ENCODE assay signal across 10 cellular contexts in the genomic region with DNA sequence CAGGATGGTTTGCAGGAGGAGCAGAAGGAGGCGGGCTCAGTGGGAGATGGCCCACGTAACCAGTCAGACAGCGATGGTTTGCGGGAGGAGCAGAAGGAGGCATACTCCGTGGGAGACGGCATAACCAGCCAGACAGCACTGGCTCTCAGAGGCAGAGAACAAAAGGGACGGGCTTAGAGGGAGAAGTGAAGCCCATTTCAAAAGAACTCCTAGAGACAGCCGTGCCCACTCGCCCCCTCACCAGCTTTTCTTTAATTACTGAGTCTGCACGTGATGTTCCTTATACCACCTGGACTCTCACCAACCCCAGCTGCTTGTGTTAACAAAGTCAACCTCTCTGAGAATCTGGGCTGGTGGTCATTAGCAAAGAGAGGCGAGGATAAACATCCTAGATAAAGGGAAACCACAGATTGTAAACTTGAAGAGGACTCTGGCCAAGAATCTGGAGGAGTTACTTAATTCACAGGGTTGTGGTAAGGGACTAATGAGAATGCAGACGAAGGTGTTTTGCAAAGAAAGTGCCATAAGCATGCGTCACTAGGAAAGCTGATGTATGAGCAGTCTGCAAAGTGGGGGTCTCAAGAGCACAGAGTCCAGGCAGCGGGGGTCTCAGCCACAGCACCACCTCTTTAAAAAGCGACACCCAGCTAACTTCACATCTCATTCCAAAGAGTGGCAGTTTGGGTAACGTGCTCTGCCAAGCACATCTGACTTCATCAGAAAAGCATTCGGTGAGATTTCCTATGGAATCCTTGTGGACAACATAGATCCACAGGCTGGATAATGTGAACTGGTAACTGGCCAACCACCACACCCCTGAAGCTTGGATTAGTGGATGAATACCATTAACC. TPM values are rescaled to one million over a fixed set of nuclear protein-coding genes. Genes with fewer than 3 reads are reported as not detected.
A peak's percentile ranks its signal among the peaks of the same experiment; 100 is the strongest.
DNase-seq lines count a peak whose midpoint lies in the region; ATAC-seq and TF ChIP-seq lines count a peak whose summit lies in the region.
"Had no signal": no experiment of that assay in that cellular context is flagged by ENCODE, and none has a peak within 500 bp of the region (broad histone marks: within the 10 kb centered on the region; RNA-seq: fewer than 3 reads in every experiment).

No MANE protein-coding gene starts in this region.

- H3K27ac Mint-ChIP-seq in osteocyte (ENCODE audit: unreplicated experiment) = peak overlapping the region; percentile 94
- no peak overlapping the region for H3K27ac Mint-ChIP-seq in activated CD4-positive, alpha-beta memory T cell treated with anti-CD3 and anti-CD28 coated beads for 36 hours
- no peak overlapping the region for H3K27ac Mint-ChIP-seq in stimulated activated memory B cell treated with anti-CD40 and anti-IgM and Interleukin-4, amounts not matched to agents 10 μg/mL and 1 μg/mL and 100 μg/mL, for 72 hours

- DNase-seq in EH (ENCODE audit: low read depth) (peak; percentile 98), NCI-H2171 treated with DMSO at 0.1 percent for 48 hours (lab: John Stamatoyannopoulos, UW) (peak; percentile 75), epithelial cell of esophagus (ENCODE audit: low read depth) (peak; percentile 94), osteocyte (ENCODE audit: extremely low spot score, unreplicated experiment) (no peak), GDM1 (lab: John Stamatoyannopoulos, UW) (no peak)
- DNase-seq in activated CD4-positive, alpha-beta memory T cell treated with anti-CD3 and anti-CD28 coated beads for 36 hours = no peak
- DNase-seq: stimulated activated CD4-positive, alpha-beta T cell treated with anti-CD3 and anti-CD28 coated beads, Interleukin-4, amount 100 ng/mL, for 1 hour; WERI-Rb-1 had no signal

- CTCF ChIA-PET in activated CD4-positive, alpha-beta memory T cell treated with anti-CD3 and anti-CD28 coated beads for 36 hours (lab: Charles Lee) = no interaction called here

- ATAC-seq in stimulated activated memory B cell treated with anti-CD40 and anti-IgM and Interleukin-4, amounts not matched to agents 10 μg/mL and 1 μg/mL and 100 μg/mL, for 72 hours = no peak
- ATAC-seq in HG02938 (IDR thresholded peaks at IDR 0.05; ENCODE audit: unreplicated experiment) = no peak

- no peaks in the 10 kb centered on the region for H3K27me3 Mint-ChIP-seq in osteocyte (ENCODE audit: unreplicated experiment)
- peaks cover 14% of the 10 kb centered on the region for H3K27me3 Mint-ChIP-seq in activated CD4-positive, alpha-beta memory T cell treated with anti-CD3 and anti-CD28 coated beads for 36 hours
- H3K27me3 Mint-ChIP-seq in stimulated activated memory B cell treated with anti-CD40 and anti-IgM and Interleukin-4, amounts not matched to agents 10 μg/mL and 1 μg/mL and 100 μg/mL, for 72 hours = peaks cover 37% of the 10 kb centered on the region

- H3K9me3 Mint-ChIP-seq in osteocyte (ENCODE audit: unreplicated experiment) = no peaks in the 10 kb centered on the region
- no peaks in the 10 kb centered on the region for H3K9me3 Mint-ChIP-seq in activated CD4-positive, alpha-beta memory T cell treated with anti-CD3 and anti-CD28 coated beads for 36 hours
- no peaks in the 10 kb centered on the region for H3K9me3 Mint-ChIP-seq in stimulated activated memory B cell treated with anti-CD40 and anti-IgM and Interleukin-4, amounts not matched to agents 10 μg/mL and 1 μg/mL and 100 μg/mL, for 72 hours

- peaks cover 13% of the 10 kb centered on the region for H3K36me3 Mint-ChIP-seq in osteocyte (ENCODE audit: unreplicated experiment)
- H3K36me3 Mint-ChIP-seq in activated CD4-positive, alpha-beta memory T cell treated with anti-CD3 and anti-CD28 coated beads for 36 hours = no peaks in the 10 kb centered on the region
- no peaks in the 10 kb centered on the region for H3K36me3 Mint-ChIP-seq in stimulated activated memory B cell treated with anti-CD40 and anti-IgM and Interleukin-4, amounts not matched to agents 10 μg/mL and 1 μg/mL and 100 μg/mL, for 72 hours

- peak overlapping the region; percentile 58 for H3K4me3 Mint-ChIP-seq in osteocyte (ENCODE audit: unreplicated experiment)
- H3K4me3 Mint-ChIP-seq in activated CD4-positive, alpha-beta memory T cell treated with anti-CD3 and anti-CD28 coated beads for 36 hours = no peak overlapping the region
- no peak overlapping the region for H3K4me3 Mint-ChIP-seq in stimulated activated memory B cell treated with anti-CD40 and anti-IgM and Interleukin-4, amounts not matched to agents 10 μg/mL and 1 μg/mL and 100 μg/mL, for 72 hours

- H3K4me1 Mint-ChIP-seq in osteocyte (ENCODE audit: unreplicated experiment) = peaks cover 65% of the 10 kb centered on the region
- H3K4me1 Mint-ChIP-seq in activated CD4-positive, alpha-beta memory T cell treated with anti-CD3 and anti-CD28 coated beads for 36 hours (ENCODE audit: low read depth) = no peaks in the 10 kb centered on the region
- H3K4me1 Mint-ChIP-seq in stimulated activated memory B cell treated with anti-CD40 and anti-IgM and Interleukin-4, amounts not matched to agents 10 μg/mL and 1 μg/mL and 100 μg/mL, for 72 hours = no peaks in the 10 kb centered on the region

- POLR2A ChIA-PET in activated CD4-positive, alpha-beta memory T cell treated with anti-CD3 and anti-CD28 coated beads for 36 hours (lab: Charles Lee) = interaction anchor here (0.6 kb wide), 1 partner anchor 18 kb away, joined by 3 read pairs; no protein-coding TSS in a partner anchor

- intact Hi-C loops in activated CD4-positive, alpha-beta memory T cell treated with anti-CD3 and anti-CD28 coated beads for 36 hours (cut with micrococcal nuclease) = no loop called here

- peak overlapping the region; percentile 10 for H3K4me3 ChIP-seq in epithelial cell of esophagus (ENCODE audit: low read length)

- TF ChIP-seq CTCF in epithelial cell of esophagus (IDR thresholded peaks at IDR 0.05; ENCODE audit: insufficient read depth, low read depth, low read length, missing control alignments) (no peak), osteocyte (IDR thresholded peaks at IDR 0.05) (no peak)

RNA-seq across cellular contexts. Expression of a gene that starts 51.7 kb away (rescaled TPM):
- 123 and 131 TPM in 2 replicates for total RNA-seq in osteocyte
- under 1 TPM; 0.31 to 0.33 TPM for total RNA-seq in activated CD4-positive, alpha-beta memory T cell treated with anti-CD3 and anti-CD28 coated beads for 36 hours

Comparison
In these comparisons a context has a peak if more than half of its experiments do, and no peak if none do; other contexts are left out.
1. DNase-seq: peak in EH (single experiment), NCI-H2171 treated with DMSO at 0.1 percent for 48 hours (single experiment) and epithelial cell of esophagus (single experiment); none in osteocyte (single experiment), activated CD4-positive, alpha-beta memory T cell treated with anti-CD3 and anti-CD28 coated beads for 36 hours (single experiment) and GDM1 (single experiment).
2. RNA of a gene that starts 51.7 kb away (total RNA-seq): 123 to 131 TPM in osteocyte; 0.31 to 0.33 TPM in activated CD4-positive, alpha-beta memory T cell treated with anti-CD3 and anti-CD28 coated beads for 36 hours; every median in the first group is over 10 times any median in the second.